9 cellular contexts compared by ENCODE assay signal in genomic region chr16:30615358-30616076, GRCh38. TPM values are rescaled to one million over a fixed set of nuclear protein-coding genes. Genes with fewer than 3 reads are reported as not detected.
A peak's percentile ranks its signal among the peaks of the same experiment; 100 is the strongest.
DNase-seq lines count a peak whose midpoint lies in the region; ATAC-seq, FAIRE-seq and TF ChIP-seq lines count a peak whose summit lies in the region.
"Had no signal": no experiment of that assay in that cellular context is flagged by ENCODE, and none has a peak within 500 bp of the region (broad histone marks: within the 10 kb centered on the region; RNA-seq: fewer than 3 reads in every experiment).

No MANE protein-coding gene starts in this region.

- POLR2A ChIA-PET in activated CD4-positive, alpha-beta T cell treated with anti-CD3 and anti-CD28 coated beads, Interleukin-2, amount 10 ng/mL, durations not matched to agents 7 days and 5 days (lab: Charles Lee): no interaction called here

- no peaks in the 10 kb centered on the region for H3K36me3 Mint-ChIP-seq in activated CD4-positive, alpha-beta T cell treated with anti-CD3 and anti-CD28 coated beads, Interleukin-2, amount 10 ng/mL, durations not matched to agents 7 days and 5 days (ENCODE audit: low read depth)
- H3K36me3 Mint-ChIP-seq in effector memory CD8-positive, alpha-beta T cell (ENCODE audit: insufficient read depth): peaks cover under 1% of the 10 kb centered on the region

- no peak overlapping the region for H3K4me3 Mint-ChIP-seq in activated CD4-positive, alpha-beta T cell treated with anti-CD3 and anti-CD28 coated beads, Interleukin-2, amount 10 ng/mL, durations not matched to agents 7 days and 5 days
- no peak overlapping the region for H3K4me3 Mint-ChIP-seq in effector memory CD8-positive, alpha-beta T cell

- intact Hi-C loops in pancreas (cut with DNase I): no loop called here

- WGBS in pancreas, 2 donors: 38 to 46% methylated on average over 11 of the region's 11 CpGs

- H3K27me3 ChIP-seq in pancreas: no peaks in the 10 kb centered on the region

- no peaks in the 10 kb centered on the region for H3K9me3 ChIP-seq in pancreas

- H3K4me1 ChIP-seq in pancreas: peaks cover 0 to 3% (median 2%) of the 10 kb centered on the region in 3 donors

- DNase-seq in GM10266 (ENCODE audit: extremely low spot score) (peak; percentile 63), NCI-H1694 (lab: John Stamatoyannopoulos, UW) (peak; percentile 18), pancreas (peak in 3 of 6 donors; percentile 42 to 75 (median 57))
- peak; percentile 81 for DNase-seq in activated CD4-positive, alpha-beta T cell treated with anti-CD3 and anti-CD28 coated beads, Interleukin-2, amount 10 ng/mL, durations not matched to agents 7 days and 5 days
- peak; percentile 69 to 74 (median 73) for DNase-seq in effector memory CD8-positive, alpha-beta T cell

- TF ChIP-seq CTCF in GM10266 (IDR thresholded peaks at IDR 0.05; ENCODE audit: control insufficient read depth, insufficient read depth, low read depth, missing control alignments): peak; percentile 82
- TF ChIP-seq CTCF in pancreas (IDR thresholded peaks at IDR 0.05): peak in 2 of 4 donors; percentile 25 to 29

- CTCF ChIA-PET in activated CD4-positive, alpha-beta T cell treated with anti-CD3 and anti-CD28 coated beads, Interleukin-2, amount 10 ng/mL, durations not matched to agents 7 days and 5 days (lab: Charles Lee): interaction anchor here (0.6 to 4.3 kb wide), 38 partner anchors 9 to 525 kb away, joined by 3 to 28 read pairs (median 5); partner anchors contain the start of genes DCTPP1, FBRS, PRR14 and SEPTIN1

- no peak for FAIRE-seq in pancreas (lab: Jason Lieb, UNC)
- FAIRE-seq: TTC549 had no signal

- peak; percentile 85 for ATAC-seq in effector memory CD8-positive, alpha-beta T cell (replicated peaks)
- ATAC-seq in pancreas (peak in 3 of 4 donors; percentile 58 to 75 (median 59)), GM21515 (IDR thresholded peaks at IDR 0.05; ENCODE audit: unreplicated experiment) (no peak), HG02970 (IDR thresholded peaks at IDR 0.05; ENCODE audit: low FRiP score, unreplicated experiment) (no peak), HG02870 (IDR thresholded peaks at IDR 0.05; ENCODE audit: unreplicated experiment) (no peak)

- H3K4me3 ChIP-seq in pancreas: no peak overlapping the region

- no peaks in the 10 kb centered on the region for H3K9me3 Mint-ChIP-seq in activated CD4-positive, alpha-beta T cell treated with anti-CD3 and anti-CD28 coated beads, Interleukin-2, amount 10 ng/mL, durations not matched to agents 7 days and 5 days
- H3K9me3 Mint-ChIP-seq in effector memory CD8-positive, alpha-beta T cell: no peaks in the 10 kb centered on the region

- peaks cover 16% of the 10 kb centered on the region for H3K4me1 Mint-ChIP-seq in activated CD4-positive, alpha-beta T cell treated with anti-CD3 and anti-CD28 coated beads, Interleukin-2, amount 10 ng/mL, durations not matched to agents 7 days and 5 days
- peaks cover 1 to 4% of the 10 kb centered on the region in 2 donors for H3K4me1 Mint-ChIP-seq in effector memory CD8-positive, alpha-beta T cell (ENCODE audit: low read depth in 2 of 2)

- no peak overlapping the region for H3K27ac ChIP-seq in pancreas

- no peak overlapping the region for H3K27ac Mint-ChIP-seq in activated CD4-positive, alpha-beta T cell treated with anti-CD3 and anti-CD28 coated beads, Interleukin-2, amount 10 ng/mL, durations not matched to agents 7 days and 5 days
- H3K27ac Mint-ChIP-seq in effector memory CD8-positive, alpha-beta T cell: no peak overlapping the region

- H3K36me3 ChIP-seq in pancreas: no peaks in the 10 kb centered on the region

- H3K27me3 Mint-ChIP-seq in activated CD4-positive, alpha-beta T cell treated with anti-CD3 and anti-CD28 coated beads, Interleukin-2, amount 10 ng/mL, durations not matched to agents 7 days and 5 days: peaks cover 3% of the 10 kb centered on the region
- no peaks in the 10 kb centered on the region for H3K27me3 Mint-ChIP-seq in effector memory CD8-positive, alpha-beta T cell

RNA-seq across cellular contexts. Expression of gene ZNF689, which starts 5.3 kb away (rescaled TPM):
- 10 to 100 TPM; 12.8 to 13.8 TPM for total RNA-seq in activated CD4-positive, alpha-beta T cell treated with anti-CD3 and anti-CD28 coated beads, Interleukin-2, amount 10 ng/mL, durations not matched to agents 7 days and 5 days
- 1 to 10 TPM; 4.2 to 6.1 (median 5.4) TPM for total RNA-seq in pancreas
- polyA plus RNA-seq in pancreas: 1 to 10 TPM; 2.9 to 4.4 TPM

RNA-seq across cellular contexts. Expression of gene ZNF785, which starts 30.0 kb away (rescaled TPM):
- total RNA-seq in activated CD4-positive, alpha-beta T cell treated with anti-CD3 and anti-CD28 coated beads, Interleukin-2, amount 10 ng/mL, durations not matched to agents 7 days and 5 days: 10 to 100 TPM; 17.0 to 18.3 TPM
- 10 to 100 TPM in 1 of 6 donors, 1 to 10 TPM in 5; 7.1 to 12.1 (median 8.1) TPM for total RNA-seq in pancreas
- polyA plus RNA-seq in pancreas: 1 to 10 TPM; 6.3 to 8.4 TPM

RNA-seq across cellular contexts. Expression of gene PRR14, which starts 35.2 kb away (rescaled TPM):
- total RNA-seq in activated CD4-positive, alpha-beta T cell treated with anti-CD3 and anti-CD28 coated beads, Interleukin-2, amount 10 ng/mL, durations not matched to agents 7 days and 5 days: 10 to 100 TPM; 78.6 to 80.1 TPM
- 10 to 100 TPM; 23.5 to 44.8 (median 26.8) TPM for total RNA-seq in pancreas
- polyA plus RNA-seq in pancreas: 100 to 1,000 TPM; 120 to 164 TPM

RNA-seq across cellular contexts. Expression of gene FBRS, which starts 42.7 kb away (rescaled TPM):
- total RNA-seq in activated CD4-positive, alpha-beta T cell treated with anti-CD3 and anti-CD28 coated beads, Interleukin-2, amount 10 ng/mL, durations not matched to agents 7 days and 5 days: 100 to 1,000 TPM in 1 of 2 experiments, 10 to 100 TPM in 1; 88.9 to 109 TPM
- 10 to 100 TPM; 16.1 to 40.4 (median 21.9) TPM for total RNA-seq in pancreas
- 10 to 100 TPM; 47.0 to 60.0 TPM for polyA plus RNA-seq in pancreas

RNA-seq across cellular contexts. Expression of gene ZNF688, which starts 44.0 kb away (rescaled TPM):
- 10 to 100 TPM; 13.3 to 13.8 TPM for total RNA-seq in activated CD4-positive, alpha-beta T cell treated with anti-CD3 and anti-CD28 coated beads, Interleukin-2, amount 10 ng/mL, durations not matched to agents 7 days and 5 days
- total RNA-seq in pancreas: 10 to 100 TPM in 2 of 6 donors, 1 to 10 TPM in 4; 7.6 to 11.3 (median 9.6) TPM
- polyA plus RNA-seq in pancreas: 10 to 100 TPM; 24.3 to 26.4 TPM

Comparison
In these comparisons a context has a peak if more than half of its experiments do, and no peak if none do; other contexts are left out.
1. ATAC-seq: peak in effector memory CD8-positive, alpha-beta T cell (single experiment) and pancreas (3 of 4); none in GM21515 (single experiment), HG02970 (single experiment) and HG02870 (single experiment).